8 cellular contexts compared by ENCODE assay signal in genomic region chr18:35580748-35581534, GRCh38. TPM values are rescaled to one million over a fixed set of nuclear protein-coding genes. Genes with fewer than 3 reads are reported as not detected.
A peak's percentile ranks its signal among the peaks of the same experiment; 100 is the strongest.
DNase-seq lines count a peak whose midpoint lies in the region; ATAC-seq and TF ChIP-seq lines count a peak whose summit lies in the region.

No MANE protein-coding gene starts in this region.

- H3K9me2 ChIP-seq in OCI-LY1 (ENCODE audit: low read depth, low read length) = no peaks in the 10 kb centered on the region

- H3K9me3 Mint-ChIP-seq in activated T-helper 1 cell treated with anti-CD3 and anti-CD28 coated beads, Interleukin-12 subunit alpha, Interleukin-12 subunit beta, Interleukin-2, Interleukin-4 antibody, amounts not matched to agents 30 ng/mL and 10 ng/mL and 1 ng/mL, durations not matched to agents 14 hours and 24 hours and 36 hours = peaks cover 17% of the 10 kb centered on the region
- H3K9me3 Mint-ChIP-seq in natural killer cell = no peaks in the 10 kb centered on the region

- peak overlapping the region; percentile 76 for H3K4me3 Mint-ChIP-seq in activated T-helper 1 cell treated with anti-CD3 and anti-CD28 coated beads, Interleukin-12 subunit alpha, Interleukin-12 subunit beta, Interleukin-2, Interleukin-4 antibody, amounts not matched to agents 30 ng/mL and 10 ng/mL and 1 ng/mL, durations not matched to agents 14 hours and 24 hours and 36 hours
- H3K4me3 Mint-ChIP-seq in natural killer cell = peak overlapping the region; percentile 71

- H3K27ac ChIP-seq in OCI-LY1 (ENCODE audit: low read depth, low read length, poor library complexity, severe bottlenecking) (no peak overlapping the region), stomach smooth muscle (ENCODE audit: low read length) (peak overlapping the region; percentile 77)

- no peaks in the 10 kb centered on the region for H3K36me3 ChIP-seq in OCI-LY1 (ENCODE audit: insufficient read depth, low read length)
- H3K36me3 ChIP-seq in stomach smooth muscle (ENCODE audit: control insufficient read depth in 2 of 2, insufficient read depth in 2 of 2, low read length in 2 of 2) = no peaks in the 10 kb centered on the region

- H3K9ac ChIP-seq in OCI-LY1 (ENCODE audit: low read length) = peak overlapping the region; percentile 76
- H3K9ac ChIP-seq in stomach smooth muscle (ENCODE audit: low read length in 2 of 2) = peak overlapping the region; percentile 81 to 83

- peaks cover 9% of the 10 kb centered on the region for H3K36me3 Mint-ChIP-seq in activated T-helper 1 cell treated with anti-CD3 and anti-CD28 coated beads, Interleukin-12 subunit alpha, Interleukin-12 subunit beta, Interleukin-2, Interleukin-4 antibody, amounts not matched to agents 30 ng/mL and 10 ng/mL and 1 ng/mL, durations not matched to agents 14 hours and 24 hours and 36 hours (ENCODE audit: low read depth)
- H3K36me3 Mint-ChIP-seq in natural killer cell = no peaks in the 10 kb centered on the region

- H2AFZ ChIP-seq in OCI-LY1 (ENCODE audit: low read length) = peak overlapping the region; percentile 40; the same call in 1 of the 2 replicates

- H3F3A ChIP-seq in OCI-LY1 (ENCODE audit: insufficient read depth, low read length) = no peaks in the 10 kb centered on the region

- intact Hi-C loops in activated T-helper 1 cell treated with anti-CD3 and anti-CD28 coated beads, Interleukin-12 subunit alpha, Interleukin-12 subunit beta, Interleukin-2, Interleukin-4 antibody, amounts not matched to agents 30 ng/mL and 10 ng/mL and 1 ng/mL, durations not matched to agents 14 hours and 24 hours and 36 hours (cut with micrococcal nuclease) = loop anchor here (2.0 to 5.0 kb wide), 6 partner anchors 111 to 546 kb away; partner anchors contain the start of genes ELP2, MAPRE2, RPRD1A and SLC39A6
- intact Hi-C loops in natural killer cell (cut with micrococcal nuclease) = loop anchor here (5.0 kb wide), 2 partner anchors 36 to 84 kb away; partner anchors contain the start of gene INO80C

- H3K27me3 Mint-ChIP-seq in activated T-helper 1 cell treated with anti-CD3 and anti-CD28 coated beads, Interleukin-12 subunit alpha, Interleukin-12 subunit beta, Interleukin-2, Interleukin-4 antibody, amounts not matched to agents 30 ng/mL and 10 ng/mL and 1 ng/mL, durations not matched to agents 14 hours and 24 hours and 36 hours (ENCODE audit: insufficient read depth) = peaks cover 3% of the 10 kb centered on the region
- peaks cover 0 to 3% of the 10 kb centered on the region in 2 donors for H3K27me3 Mint-ChIP-seq in natural killer cell (ENCODE audit: low read depth in 2 of 2)

- H3K4me1 Mint-ChIP-seq in activated T-helper 1 cell treated with anti-CD3 and anti-CD28 coated beads, Interleukin-12 subunit alpha, Interleukin-12 subunit beta, Interleukin-2, Interleukin-4 antibody, amounts not matched to agents 30 ng/mL and 10 ng/mL and 1 ng/mL, durations not matched to agents 14 hours and 24 hours and 36 hours (ENCODE audit: low read depth) = peaks cover 33% of the 10 kb centered on the region
- H3K4me1 Mint-ChIP-seq in natural killer cell = peaks cover 21 to 27% of the 10 kb centered on the region in 2 donors

- H3K9me3 ChIP-seq in OCI-LY1 (ENCODE audit: low read length) (peaks cover 11% of the 10 kb centered on the region), stomach smooth muscle (ENCODE audit: control insufficient read depth in 2 of 2, low read length in 2 of 2) (no peaks in the 10 kb centered on the region)

- H4K20me1 ChIP-seq in OCI-LY1 (ENCODE audit: insufficient read depth, low read length) = no peaks in the 10 kb centered on the region

- peak; percentile 26 for ATAC-seq in GM18520 (IDR thresholded peaks at IDR 0.05; ENCODE audit: unreplicated experiment)
- ATAC-seq in HG03097 (IDR thresholded peaks at IDR 0.05; ENCODE audit: low FRiP score, unreplicated experiment) = peak; percentile 22
- ATAC-seq in natural killer cell = peak; percentile 72 to 78 (median 77)

- no peak overlapping the region for H3K27ac Mint-ChIP-seq in activated T-helper 1 cell treated with anti-CD3 and anti-CD28 coated beads, Interleukin-12 subunit alpha, Interleukin-12 subunit beta, Interleukin-2, Interleukin-4 antibody, amounts not matched to agents 30 ng/mL and 10 ng/mL and 1 ng/mL, durations not matched to agents 14 hours and 24 hours and 36 hours
- H3K27ac Mint-ChIP-seq in natural killer cell = peak overlapping the region in 1 of 2 donors; percentile 55

- peaks cover 14% of the 10 kb centered on the region for H3K79me2 ChIP-seq in OCI-LY1 (ENCODE audit: insufficient read depth, low read length)

- TF ChIP-seq CTCF in OCI-LY1 (IDR thresholded peaks at IDR 0.05; ENCODE audit: low read length) (no peak), fibroblast of mammary gland (conservative IDR thresholded peaks at IDR 0.05; ENCODE audit: control insufficient read depth, insufficient read depth, low read depth, low read length) (no peak), natural killer cell (IDR thresholded peaks at IDR 0.05) (no peak)

- peak overlapping the region; percentile 73 for H3K4me3 ChIP-seq in OCI-LY1 (ENCODE audit: low read depth, low read length, poor library complexity, severe bottlenecking)
- H3K4me3 ChIP-seq in fibroblast of mammary gland (ENCODE audit: control insufficient read depth, low read depth, low read length) = peak overlapping the region; percentile 52
- H3K4me3 ChIP-seq in stomach smooth muscle (ENCODE audit: low read length in 2 of 2) = peak overlapping the region; percentile 63 to 78

- peak; percentile 81 for DNase-seq in AG08396 (ENCODE audit: low spot score)
- peak; percentile 44 for DNase-seq in activated T-helper 1 cell treated with anti-CD3 and anti-CD28 coated beads, Interleukin-12 subunit alpha, Interleukin-12 subunit beta, Interleukin-2, Interleukin-4 antibody, amounts not matched to agents 30 ng/mL and 10 ng/mL and 1 ng/mL, durations not matched to agents 14 hours and 24 hours and 36 hours (ENCODE audit: low spot score)
- peak; percentile 46 for DNase-seq in fibroblast of mammary gland (ENCODE audit: low read depth)
- DNase-seq in natural killer cell = peak; percentile 56

- peaks cover 19% of the 10 kb centered on the region for H3K4me1 ChIP-seq in OCI-LY1 (ENCODE audit: insufficient read depth, low read length, severe bottlenecking)
- H3K4me1 ChIP-seq in stomach smooth muscle (ENCODE audit: control insufficient read depth, insufficient read depth, low read length) = peaks cover 4% of the 10 kb centered on the region

- H3K27me3 ChIP-seq in OCI-LY1 (ENCODE audit: insufficient read depth, low read length) (no peaks in the 10 kb centered on the region; the same call in 1 of the 2 replicates), stomach smooth muscle (ENCODE audit: control insufficient read depth in 1 of 2, insufficient read depth in 2 of 2, low read length in 2 of 2) (no peaks in the 10 kb centered on the region)

- peak overlapping the region; percentile 62 for H3K4me2 ChIP-seq in OCI-LY1 (ENCODE audit: low read length)

RNA-seq across cellular contexts. Expression of gene GALNT1, which starts 0.6 kb away (rescaled TPM):
- total RNA-seq in activated T-helper 1 cell treated with anti-CD3 and anti-CD28 coated beads, Interleukin-12 subunit alpha, Interleukin-12 subunit beta, Interleukin-2, Interleukin-4 antibody, amounts not matched to agents 30 ng/mL and 10 ng/mL and 1 ng/mL, durations not matched to agents 14 hours and 24 hours and 36 hours = 53.5 and 58.6 TPM in 2 replicates
- 10 to 100 TPM; 49.2 to 57.1 (median 50.0) TPM for total RNA-seq in natural killer cell

Comparison
In these comparisons a context has a peak if more than half of its experiments do, and no peak if none do; other contexts are left out.
1. ATAC-seq: peak in every context shown above with its lines; median percentile 77 in natural killer cell; 26 in GM18520; 22 in HG03097.